9 cellular contexts compared by ENCODE assay signal in the genomic region with DNA sequence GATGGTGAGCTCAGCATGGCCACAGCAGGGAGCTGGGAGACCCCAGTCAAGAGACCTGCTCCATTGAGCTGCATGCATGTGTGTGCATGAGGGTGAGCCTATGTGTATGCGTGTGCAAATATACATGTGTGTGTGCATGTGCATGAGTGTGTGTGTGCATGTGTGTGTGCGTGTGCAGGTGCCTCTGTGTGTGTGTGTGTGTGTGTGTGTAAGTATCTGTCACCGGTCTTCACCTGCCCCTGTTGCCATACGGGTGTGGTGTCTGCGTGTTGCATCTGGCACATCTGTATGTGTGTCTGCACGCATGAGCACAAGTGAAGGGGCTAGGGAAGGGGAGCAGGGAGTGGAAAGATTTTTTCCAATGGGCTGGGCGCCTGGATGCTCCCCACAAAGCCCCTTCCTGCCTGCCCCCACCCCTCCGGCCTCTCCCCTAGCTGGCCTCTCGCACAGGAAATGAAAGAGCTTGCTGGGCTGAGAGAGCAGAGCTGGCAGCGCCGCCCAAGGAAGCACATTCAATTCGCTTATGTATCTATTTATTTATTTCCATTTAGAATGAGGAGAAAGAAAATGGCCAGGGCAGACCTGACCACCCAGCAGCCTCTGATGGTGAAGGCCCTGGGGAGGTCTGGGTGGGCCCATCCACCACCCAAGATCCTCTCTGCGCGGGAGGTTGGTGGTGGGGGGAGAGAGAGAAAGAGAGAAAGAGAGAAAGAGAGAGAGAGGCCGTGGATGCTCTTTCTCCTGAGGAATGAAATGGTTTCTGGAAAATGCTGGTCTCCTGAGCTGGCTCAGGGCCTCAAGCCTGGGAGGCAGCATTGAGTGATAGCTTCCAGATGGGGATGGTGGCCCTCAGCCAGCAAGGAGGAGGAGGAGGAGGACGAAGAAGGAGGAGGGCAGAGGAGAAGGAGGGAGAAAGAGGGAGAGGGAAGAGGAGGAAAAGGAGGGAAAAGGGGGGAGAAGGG. TPM values are rescaled to one million over a fixed set of nuclear protein-coding genes. Genes with fewer than 3 reads are reported as not detected.
A peak's percentile ranks its signal among the peaks of the same experiment; 100 is the strongest.
DNase-seq lines count a peak whose midpoint lies in the region; ATAC-seq and TF ChIP-seq lines count a peak whose summit lies in the region.
"Had no signal": no experiment of that assay in that cellular context is flagged by ENCODE, and none has a peak within 500 bp of the region (broad histone marks: within the 10 kb centered on the region; RNA-seq: fewer than 3 reads in every experiment).

No MANE protein-coding gene starts in this region.

- H3K4me1 ChIP-seq in ascending aorta (peaks cover 32 to 44% of the 10 kb centered on the region in 2 donors), subcutaneous abdominal adipose tissue (ENCODE audit: control insufficient read depth in 5 of 5, insufficient read depth in 5 of 5, low read length in 5 of 5) (peaks cover 8 to 45% (median 37%) of the 10 kb centered on the region in 5 donors)

- peak overlapping the region in 3 of 5 donors; percentile 26 to 55 (median 39) for H3K9ac ChIP-seq in subcutaneous abdominal adipose tissue (ENCODE audit: low read length in 5 of 5)

- H3K9me3 ChIP-seq in ascending aorta (no peaks in the 10 kb centered on the region), subcutaneous abdominal adipose tissue (ENCODE audit: control insufficient read depth in 5 of 5, low read length in 5 of 5) (no peaks in the 10 kb centered on the region)
- H3K9me3 ChIP-seq: pancreas had no signal

- peak overlapping the region in 1 of 2 donors; percentile 30 for H3K4me3 ChIP-seq in ascending aorta
- H3K4me3 ChIP-seq in subcutaneous abdominal adipose tissue (ENCODE audit: low read depth in 1 of 5, low read length in 5 of 5) = peak overlapping the region in 4 of 5 donors; percentile 28 to 61 (median 32)
- H3K4me3 ChIP-seq: pancreas had no signal

- H3K36me3 ChIP-seq in ascending aorta (no peaks in the 10 kb centered on the region), subcutaneous abdominal adipose tissue (ENCODE audit: control insufficient read depth in 5 of 5, insufficient read depth in 5 of 5, low read length in 5 of 5) (no peaks in the 10 kb centered on the region)
- H3K36me3 ChIP-seq: pancreas had no signal

- DNase-seq in Kasumi-1 (lab: John Stamatoyannopoulos, UW) (peak; percentile 53 to 54), ascending aorta (ENCODE audit: low spot score in 2 of 2) (peak in 1 of 2 donors; percentile 76), left kidney (ENCODE audit: low read depth, low spot score) (peak; percentile 78), DMS79 treated with DMSO at 0.1 percent for 48 hours (lab: John Stamatoyannopoulos, UW) (no peak)

- no peak for ATAC-seq in GM21360 (IDR thresholded peaks at IDR 0.05; ENCODE audit: unreplicated experiment)
- ATAC-seq in GM18907 (IDR thresholded peaks at IDR 0.05; ENCODE audit: unreplicated experiment) = no peak
- no peak for ATAC-seq in GM21737 (IDR thresholded peaks at IDR 0.05; ENCODE audit: unreplicated experiment)

- H3K27ac ChIP-seq in ascending aorta (peak overlapping the region; percentile 75 to 87), subcutaneous abdominal adipose tissue (ENCODE audit: low read depth, low read length) (peak overlapping the region; percentile 88)

- H3K27me3 ChIP-seq in ascending aorta = no peaks in the 10 kb centered on the region
- H3K27me3 ChIP-seq in subcutaneous abdominal adipose tissue (ENCODE audit: control insufficient read depth in 5 of 5, insufficient read depth in 4 of 5, low read length in 5 of 5) = peaks cover 0 to 4% (median 0%) of the 10 kb centered on the region in 5 donors
- H3K27me3 ChIP-seq: pancreas had no signal

- intact Hi-C loops in ascending aorta (cut with DNase I) = loop anchor here (1.0 to 5.0 kb wide), 4 partner anchors 71 to 226 kb away; a partner anchor contains a TSS

- no peak for TF ChIP-seq CTCF in ascending aorta (IDR thresholded peaks at IDR 0.05)

RNA-seq across cellular contexts. Expression of a gene that starts 4.3 kb away (rescaled TPM):
- 1.9 TPM for total RNA-seq in ascending aorta

RNA-seq across cellular contexts. Expression of a gene that starts 4.4 kb away (rescaled TPM):
- not detected for total RNA-seq in ascending aorta

RNA-seq across cellular contexts. Expression of a gene that starts 35.8 kb away (rescaled TPM):
- total RNA-seq in ascending aorta = not detected
